ENCODE assay signal across 6 cellular contexts in the genomic region with DNA sequence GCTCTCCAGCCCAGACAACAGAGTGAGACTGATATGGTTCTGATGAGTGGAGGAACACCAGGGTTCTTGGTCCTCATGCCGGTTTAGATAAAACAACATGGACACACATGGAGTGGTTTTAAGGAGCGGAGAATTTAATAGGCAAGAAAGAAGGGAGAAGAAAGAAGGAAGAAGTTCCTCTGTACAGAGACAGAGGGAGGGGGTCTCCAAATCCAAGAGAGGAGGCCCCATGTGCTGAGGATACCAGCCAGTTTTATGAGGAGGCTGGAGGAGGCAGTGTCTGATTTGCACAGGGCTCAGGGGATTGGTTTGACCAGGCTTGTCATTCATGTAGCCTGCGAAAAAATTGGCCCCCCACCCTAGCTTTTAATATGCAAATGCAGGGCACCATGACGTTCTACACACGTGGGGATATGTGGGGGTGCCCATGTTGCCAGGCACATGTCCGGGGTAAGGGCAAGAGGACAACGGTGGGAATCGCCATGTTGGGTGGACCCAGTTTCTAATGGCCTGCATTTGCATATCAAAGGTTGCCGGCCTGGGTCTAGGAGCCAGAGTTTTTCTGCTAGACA. TPM values are rescaled to one million over a fixed set of nuclear protein-coding genes. Genes with fewer than 3 reads are reported as not detected.
"Had no signal": no experiment of that assay in that cellular context is flagged by ENCODE, and none has a peak within 500 bp of the region (broad histone marks: within the 10 kb centered on the region; RNA-seq: fewer than 3 reads in every experiment).

No MANE protein-coding gene starts in this region.

RNA-seq across cellular contexts. Expression of a gene that starts 39.4 kb away (rescaled TPM):
- total RNA-seq: activated CD8-positive, alpha-beta T cell treated with anti-CD3 and anti-CD28 coated beads, Interleukin-2, amount 10 ng/mL, durations not matched to agents 7 days and 5 days; cardiac septum; colonic mucosa; mammary epithelial cell; renal cortical epithelial cell had no signal
- polyA plus RNA-seq: heart left ventricle, mammary epithelial cell had no signal
